In the genomic region with DNA sequence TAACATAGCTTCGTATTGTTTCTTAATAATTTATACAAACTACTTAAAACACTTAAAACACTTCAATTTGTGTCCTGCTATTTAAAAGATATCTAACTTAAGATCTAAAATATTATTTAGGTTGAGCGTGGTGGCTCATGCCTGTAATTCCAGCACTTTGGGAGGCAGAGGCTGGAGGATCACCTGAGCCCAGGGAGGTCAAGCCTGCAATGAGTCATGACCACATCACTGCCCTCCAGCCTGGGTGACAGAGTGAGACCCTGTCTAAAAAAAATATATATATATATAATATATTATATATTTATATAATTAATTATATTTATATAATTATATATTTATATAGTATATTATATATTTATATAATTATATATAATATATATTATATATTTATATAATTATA, we compare ENCODE assay signal across 1 cellular context.
TF ChIP-seq lines count a peak whose summit lies in the region.

No MANE protein-coding gene starts in this region.

TF ChIP-seq in HCT116, 20 proteins besides CTCF, POLR2A, EP300 and RAD21 (continued from another document):
- peak; percentile 25; the same call in 1 of the 2 replicates for TF ChIP-seq FOSL1 (IDR thresholded peaks at IDR 0.05; ENCODE audit: low read depth)
TF ChIP-seq in HCT116: peak in this region for 1.
